17 cellular contexts compared by ENCODE assay signal in genomic region chr10:3324572-3324971, GRCh38.
"Had no signal": no experiment of that assay in that cellular context is flagged by ENCODE, and none has a peak within 500 bp of the region (broad histone marks: within the 10 kb centered on the region; RNA-seq: fewer than 3 reads in every experiment).

No MANE protein-coding gene starts in this region.

- H3K4me3 ChIP-seq: esophagus muscularis mucosa, left lung, transverse colon had no signal

- H3K27me3 ChIP-seq: brain microvascular endothelial cell, esophagus muscularis mucosa, foreskin keratinocyte, left lung, transverse colon had no signal

- H3K79me2 ChIP-seq: parathyroid adenoma had no signal

- H2AFZ ChIP-seq: parathyroid adenoma had no signal

- H3K4me1 Mint-ChIP-seq: activated CD8-positive, alpha-beta memory T cell treated with anti-CD3 and anti-CD28 coated beads, Interleukin-2, amount 10 ng/mL, durations not matched to agents 7 days and 5 days had no signal

- H3K9me3 ChIP-seq: esophagus muscularis mucosa, left lung, transverse colon had no signal

- H3K36me3 Mint-ChIP-seq: activated CD8-positive, alpha-beta memory T cell treated with anti-CD3 and anti-CD28 coated beads, Interleukin-2, amount 10 ng/mL, durations not matched to agents 7 days and 5 days; activated naive CD8-positive, alpha-beta T cell had no signal

- H3K36me3 ChIP-seq: brain microvascular endothelial cell, esophagus muscularis mucosa, left lung, transverse colon had no signal

- ATAC-seq: activated CD8-positive, alpha-beta memory T cell treated with anti-CD3 and anti-CD28 coated beads, Interleukin-2, amount 10 ng/mL, durations not matched to agents 7 days and 5 days; left lung had no signal

- H3K4me3 Mint-ChIP-seq: activated CD8-positive, alpha-beta memory T cell treated with anti-CD3 and anti-CD28 coated beads, Interleukin-2, amount 10 ng/mL, durations not matched to agents 7 days and 5 days; activated naive CD8-positive, alpha-beta T cell; activated T-cell treated with anti-CD3 and anti-CD28 coated beads, Interleukin-2, amount 50 U/mL, for 24 hours; memory B cell; neural crest cell had no signal

- H3K9me3 Mint-ChIP-seq: activated T-cell treated with anti-CD3 and anti-CD28 coated beads, Interleukin-2, amount 50 U/mL, for 24 hours had no signal

- H3K4me1 ChIP-seq: left lung, parathyroid adenoma, transverse colon had no signal

- H3K27ac Mint-ChIP-seq: activated CD8-positive, alpha-beta memory T cell treated with anti-CD3 and anti-CD28 coated beads, Interleukin-2, amount 10 ng/mL, durations not matched to agents 7 days and 5 days; activated naive CD8-positive, alpha-beta T cell; activated T-cell treated with anti-CD3 and anti-CD28 coated beads, Interleukin-2, amount 50 U/mL, for 24 hours; memory B cell had no signal

- H3K27ac ChIP-seq: brain microvascular endothelial cell, esophagus muscularis mucosa, foreskin keratinocyte, left lung, parathyroid adenoma, transverse colon had no signal

- H3K9ac ChIP-seq: parathyroid adenoma had no signal

- DNase-seq: activated CD4-positive, alpha-beta T cell treated with anti-CD3 and anti-CD28 coated beads for 1 hour; activated CD4-positive, alpha-beta T cell treated with anti-CD3 and anti-CD28 coated beads, Interleukin-2, amount 50 U/mL, for 48 hours; activated CD8-positive, alpha-beta memory T cell treated with anti-CD3 and anti-CD28 coated beads, Interleukin-2, amount 10 ng/mL, durations not matched to agents 7 days and 5 days; activated effector memory CD4-positive, alpha-beta T cell treated with anti-CD3 and anti-CD28 coated beads, Interleukin-2, amount 50 U/mL, for 16 hours; activated T-cell treated with anti-CD3 and anti-CD28 coated beads, Interleukin-2, amount 50 U/mL, for 24 hours; brain microvascular endothelial cell; islet precursor cell; small intestine; T-helper 9 cell; transverse colon had no signal
